ENCODE assay signal across 19 cellular contexts in genomic region chr6:106048331-106048730, GRCh38. TPM values are rescaled to one million over a fixed set of nuclear protein-coding genes. Genes with fewer than 3 reads are reported as not detected.
DNase-seq lines count a peak whose midpoint lies in the region; ATAC-seq and TF ChIP-seq lines count a peak whose summit lies in the region.
"Had no signal": no experiment of that assay in that cellular context is flagged by ENCODE, and none has a peak within 500 bp of the region (broad histone marks: within the 10 kb centered on the region; RNA-seq: fewer than 3 reads in every experiment).

No MANE protein-coding gene starts in this region.

- no peaks in the 10 kb centered on the region for H3K9me3 ChIP-seq in Caco-2
- no peaks in the 10 kb centered on the region for H3K9me3 ChIP-seq in WERI-Rb-1 (ENCODE audit: severe bottlenecking)
- H3K9me3 ChIP-seq in hepatocyte (ENCODE audit: low read depth): no peaks in the 10 kb centered on the region
- no peaks in the 10 kb centered on the region for H3K9me3 ChIP-seq in smooth muscle cell (replicated peaks; ENCODE audit: low read depth)
- H3K9me3 ChIP-seq: BLaER1 had no signal

- H3K9ac ChIP-seq in smooth muscle cell (ENCODE audit: low read depth): no peak overlapping the region
- H3K9ac ChIP-seq: BLaER1 had no signal

- peaks cover 78% of the 10 kb centered on the region for H3K4me1 ChIP-seq in Caco-2
- H3K4me1 ChIP-seq in hepatocyte (ENCODE audit: insufficient read depth): no peaks in the 10 kb centered on the region
- peaks cover 12% of the 10 kb centered on the region for H3K4me1 ChIP-seq in smooth muscle cell (ENCODE audit: low read depth)
- H3K4me1 ChIP-seq: BLaER1 had no signal

- peaks cover 19% of the 10 kb centered on the region for H3K79me2 ChIP-seq in hepatocyte
- H3K79me2 ChIP-seq in smooth muscle cell (ENCODE audit: low read depth): no peaks in the 10 kb centered on the region

- H4K20me1 ChIP-seq in hepatocyte (ENCODE audit: insufficient read depth, poor library complexity, severe bottlenecking): no peaks in the 10 kb centered on the region
- H4K20me1 ChIP-seq in smooth muscle cell (ENCODE audit: low read depth): no peaks in the 10 kb centered on the region
- H4K20me1 ChIP-seq: BLaER1 had no signal

- H3K36me3 ChIP-seq in Caco-2 (ENCODE audit: control insufficient read depth, insufficient read depth, low read length): no peaks in the 10 kb centered on the region
- H3K36me3 ChIP-seq in WERI-Rb-1: no peaks in the 10 kb centered on the region; the same call in 1 of the 2 replicates
- H3K36me3 ChIP-seq in hepatocyte (replicated peaks; ENCODE audit: insufficient read depth, low read depth): no peaks in the 10 kb centered on the region
- H3K36me3 ChIP-seq in smooth muscle cell (ENCODE audit: low read depth): no peaks in the 10 kb centered on the region
- H3K36me3 ChIP-seq: BLaER1 had no signal

- H3K4me3 Mint-ChIP-seq in Caco-2 (ENCODE audit: unreplicated experiment): peak overlapping the region; percentile 76
- H3K4me3 Mint-ChIP-seq: CD14-positive monocyte; CD4-positive, alpha-beta memory T cell; HFFc6 had no signal

- no peak overlapping the region for H2AFZ ChIP-seq in hepatocyte
- no peak overlapping the region for H2AFZ ChIP-seq in smooth muscle cell (ENCODE audit: low read depth)

- no peaks in the 10 kb centered on the region for H3F3A ChIP-seq in smooth muscle cell (ENCODE audit: low read depth)

- intact Hi-C loops in Caco-2 (cut with micrococcal nuclease; ENCODE audit: unreplicated experiment): loop anchor here (2.0 kb wide), 1 partner anchor 36 kb away; no protein-coding TSS in a partner anchor

- BruUV-seq in Caco-2 (replicated peaks; lab: Mats Ljungman, UMichigan): no TSS peak

- H3K27ac Mint-ChIP-seq in Caco-2 (ENCODE audit: unreplicated experiment): peak overlapping the region; percentile 48
- H3K27ac Mint-ChIP-seq: CD14-positive monocyte; CD4-positive, alpha-beta memory T cell; HFFc6 had no signal

- peak overlapping the region; percentile 35; the same call in 1 of the 2 replicates for H3K27ac ChIP-seq in WERI-Rb-1
- H3K27ac ChIP-seq in hepatocyte: peak overlapping the region; percentile 80
- no peak overlapping the region for H3K27ac ChIP-seq in smooth muscle cell (ENCODE audit: low read depth)
- H3K27ac ChIP-seq: BLaER1 had no signal

- H3K27me3 Mint-ChIP-seq in Caco-2 (ENCODE audit: insufficient read depth, unreplicated experiment): no peaks in the 10 kb centered on the region

- TF ChIP-seq CTCF in Caco-2 (IDR thresholded peaks at IDR 0.05; ENCODE audit: insufficient read depth in 1 of 2, low read depth in 1 of 2, low read length in 1 of 2, severe bottlenecking in 1 of 2, unreplicated experiment in 1 of 2) (no peak), WERI-Rb-1 (IDR thresholded peaks at IDR 0.05; ENCODE audit: low read depth, low read length) (no peak), hepatocyte (IDR thresholded peaks at IDR 0.05; ENCODE audit: poor library complexity) (no peak), smooth muscle cell (IDR thresholded peaks at IDR 0.05; ENCODE audit: borderline replicate concordance, insufficient read depth, poor library complexity, severe bottlenecking) (no peak)

- no peaks in the 10 kb centered on the region for H3K9me3 Mint-ChIP-seq in Caco-2 (ENCODE audit: unreplicated experiment)
- H3K9me3 Mint-ChIP-seq: CD14-positive monocyte, HFFc6 had no signal

- peak; percentile 52 to 58 for DNase-seq in Caco-2
- no peak for DNase-seq in WERI-Rb-1
- DNase-seq in hepatocyte (ENCODE audit: low spot score): peak; percentile 31
- DNase-seq in smooth muscle cell (lab: John Stamatoyannopoulos, UW; ENCODE audit: unreplicated experiment): no peak
- DNase-seq in activated CD4-positive, alpha-beta T cell treated with anti-CD3 and anti-CD28 coated beads, Interleukin-2, amount 50 U/mL, for 4 hours: no peak
- DNase-seq: 8988T; Calu3; CD4-positive, alpha-beta memory T cell; DMS79 treated with DMSO at 0.1 percent for 48 hours; GF-D8; GOT3; H7; HFFc6 had no signal

- CTCF ChIA-PET in Caco-2 (lab: Charles Lee): no interaction called here

- WGBS in hepatocyte (ENCODE audit: low lambda C conversion rate, missing lambda C conversion rate): 40% methylated on average over 2 of the region's 2 CpGs
- WGBS in smooth muscle cell (ENCODE audit: low lambda C conversion rate): 93% methylated on average over 2 of the region's 2 CpGs

- peaks cover 65% of the 10 kb centered on the region for H3K4me1 Mint-ChIP-seq in Caco-2 (ENCODE audit: low read depth, unreplicated experiment)
- H3K4me1 Mint-ChIP-seq: CD14-positive monocyte had no signal

- H3K27me3 ChIP-seq in Caco-2 (replicated peaks; ENCODE audit: control insufficient read depth, insufficient read depth, low read length) (no peaks in the 10 kb centered on the region), WERI-Rb-1 (ENCODE audit: insufficient read depth, low read depth, severe bottlenecking) (no peaks in the 10 kb centered on the region), hepatocyte (peaks cover 3% of the 10 kb centered on the region), smooth muscle cell (ENCODE audit: low read depth) (peaks cover 21% of the 10 kb centered on the region)
- H3K27me3 ChIP-seq: BLaER1 had no signal

- H3K4me3 ChIP-seq in Caco-2 (ENCODE audit: low read depth, low read length) (peak overlapping the region; percentile 41), WERI-Rb-1 (ENCODE audit: low read depth, low read length) (peak overlapping the region; percentile 41), hepatocyte (no peak overlapping the region), smooth muscle cell (peak overlapping the region; percentile 43)
- H3K4me3 ChIP-seq: BLaER1 had no signal

- H3K36me3 Mint-ChIP-seq in Caco-2 (ENCODE audit: insufficient read depth, unreplicated experiment): peaks cover 7% of the 10 kb centered on the region
- H3K36me3 Mint-ChIP-seq: CD14-positive monocyte; CD4-positive, alpha-beta memory T cell had no signal

- peak overlapping the region; percentile 73 for H3K4me2 ChIP-seq in hepatocyte
- no peak overlapping the region for H3K4me2 ChIP-seq in smooth muscle cell
- H3K4me2 ChIP-seq: BLaER1 had no signal

- POLR2A ChIA-PET in Caco-2 (lab: Charles Lee): interaction anchor here (0.6 kb wide), 1 partner anchor 391 kb away, joined by 6 read pairs; no protein-coding TSS in a partner anchor

- H3K9me2 ChIP-seq in hepatocyte (replicated peaks; ENCODE audit: insufficient read depth): no peaks in the 10 kb centered on the region

- no peak for ATAC-seq in HG02981 (IDR thresholded peaks at IDR 0.05; ENCODE audit: unreplicated experiment)
- ATAC-seq in GM21786 (IDR thresholded peaks at IDR 0.05; ENCODE audit: unreplicated experiment): no peak
- ATAC-seq: HCT116 had no signal

RNA-seq across cellular contexts. Expression of gene PRDM1, which starts 37.8 kb away (rescaled TPM):
- 10.4 and 11.4 TPM in 2 replicates for total RNA-seq in Caco-2 (2022)
- 19.1 and 19.3 TPM in 2 replicates for total RNA-seq in hepatocyte
- polyA plus RNA-seq in hepatocyte: 13.4 and 18.0 TPM in 2 replicates
- total RNA-seq in smooth muscle cell: 15.6 and 16.1 TPM in 2 replicates
- 13.3 and 15.1 TPM in 2 replicates for polyA plus RNA-seq in smooth muscle cell
- total RNA-seq: A673 had no signal

Comparison
In these comparisons a context has a peak if more than half of its experiments do, and no peak if none do; other contexts are left out.
1. DNase-seq: peak in Caco-2 (2 of 2) and hepatocyte (single experiment); none in WERI-Rb-1 (single experiment), smooth muscle cell (single experiment) and activated CD4-positive, alpha-beta T cell treated with anti-CD3 and anti-CD28 coated beads, Interleukin-2, amount 50 U/mL, for 4 hours (0 of 2).